In genomic region chr12:76586764-76587395, GRCh38 we compare ENCODE assay signal across 8 cellular contexts. TPM values are rescaled to one million over a fixed set of nuclear protein-coding genes. Genes with fewer than 3 reads are reported as not detected.
DNase-seq lines count a peak whose midpoint lies in the region; ATAC-seq, FAIRE-seq and TF ChIP-seq lines count a peak whose summit lies in the region.

No MANE protein-coding gene starts in this region.

- POLR2A ChIA-PET in K562 (lab: Yijun Ruan, JAX) = interaction anchor here (0.8 to 1.3 kb wide), 2 partner anchors 37 to 176 kb away, joined by 3 to 4 read pairs; no protein-coding TSS in a partner anchor

- H3K4me2 ChIP-seq in OCI-LY3 (ENCODE audit: low read length) (no peak overlapping the region), K562 (ENCODE audit: insufficient read depth, low read length) (no peak overlapping the region)

- ATAC-seq in HG02798 (IDR thresholded peaks at IDR 0.05; ENCODE audit: poor library complexity, unreplicated experiment) (peak; percentile 74), K562 (peak; percentile 86), GM18907 (IDR thresholded peaks at IDR 0.05; ENCODE audit: unreplicated experiment) (no peak)

- no peak for TF ChIP-seq POLR2A in K562 (conservative IDR thresholded peaks at IDR 0.05)

- peak; percentile 85 to 88 for TF ChIP-seq RAD21 in K562 (CRISPR knock-in tag; conservative IDR thresholded peaks at IDR 0.05 in 1 of 2, IDR thresholded peaks at IDR 0.05 in 1 of 2)

- FAIRE-seq in K562 (lab: Jason Lieb, UNC) = peak; percentile 79

- no peak overlapping the region for H2AFZ ChIP-seq in OCI-LY3 (ENCODE audit: low read depth, low read length)
- no peak overlapping the region for H2AFZ ChIP-seq in K562 (ENCODE audit: low read depth, low read length)

- peak; percentile 78 for TF ChIP-seq CTCF in OCI-LY3 (IDR thresholded peaks at IDR 0.05; ENCODE audit: low read depth, low read length)
- peak; percentile 47 to 83 (median 58); a peak in 4 of 6 replicates for TF ChIP-seq CTCF in K562 (IDR thresholded peaks at IDR 0.05 in 2 of 3, conservative IDR thresholded peaks at IDR 0.05 in 1 of 3; ENCODE audit: insufficient read depth in 2 of 3, low read depth in 1 of 3, low read length in 3 of 3)

- in situ Hi-C loops in K562 (cut with MboI) = no loop called here

- CTCF ChIA-PET in K562 (lab: Yijun Ruan, JAX; ENCODE audit: low intra/inter-chr PET ratio) = interaction anchor here (0.8 kb wide), 1 partner anchor 204 kb away, joined by 3 read pairs; no protein-coding TSS in a partner anchor

- H3K9me1 ChIP-seq in K562 (ENCODE audit: control insufficient read depth, insufficient read depth, low read length) = no peaks in the 10 kb centered on the region

- no TSS peak for BruUV-seq in K562 (replicated peaks; lab: Mats Ljungman, UMichigan)

- no peak for TF ChIP-seq EP300 in K562 (IDR thresholded peaks at IDR 0.05; ENCODE audit: low read length)

- H3K9me3 ChIP-seq in OCI-LY3 (ENCODE audit: insufficient read depth, low read length) (no peaks in the 10 kb centered on the region), K562 (replicated peaks; ENCODE audit: control insufficient read depth, insufficient read depth, low read depth, low read length) (no peaks in the 10 kb centered on the region)

- 8% methylated on average over 3 of the region's 3 CpGs for WGBS in K562 (ENCODE audit: insufficient coverage, low coverage, missing lambda C conversion rate)

- intact Hi-C loops in K562 (cut with micrococcal nuclease) = loop anchor here (1.0 to 5.0 kb wide), 4 partner anchors 115 to 545 kb away; partner anchors contain the start of gene BBS10

- no peaks in the 10 kb centered on the region for H3K27me3 ChIP-seq in OCI-LY3 (ENCODE audit: low read depth, low read length)
- H3K27me3 ChIP-seq in K562 (ENCODE audit: control insufficient read depth in 2 of 2, insufficient read depth in 2 of 2, low read length in 2 of 2) = no peaks in the 10 kb centered on the region

- H3K79me2 ChIP-seq in OCI-LY3 (ENCODE audit: low read length) (no peaks in the 10 kb centered on the region), K562 (ENCODE audit: control insufficient read depth, insufficient read depth, low read length) (no peaks in the 10 kb centered on the region)

- peak; percentile 26 for DNase-seq in stimulated activated CD4-positive, alpha-beta T cell treated with anti-CD3 and anti-CD28 coated beads, Interleukin-15, amount 100 ng/mL, for 24 hours
- DNase-seq in stimulated activated CD4-positive, alpha-beta T cell treated with anti-CD3 and anti-CD28 coated beads, Interleukin-4, amount 100 ng/mL, for 4 hours = no peak
- DNase-seq in K562 (ENCODE audit: extremely low read depth in 1 of 4, low spot score in 3 of 4) (peak; percentile 17 to 70 (median 20)), kidney glomerular epithelial cell (lab: John Stamatoyannopoulos, UW) (peak; percentile 39), stromal cell of bone marrow (ENCODE audit: low read depth) (peak; percentile 48)

- peaks cover 21% of the 10 kb centered on the region for H3K4me1 ChIP-seq in OCI-LY3 (ENCODE audit: low read length)
- no peaks in the 10 kb centered on the region; a peak in 1 of 5 replicates for H3K4me1 ChIP-seq in K562 (replicated peaks in 1 of 2; ENCODE audit: control insufficient read depth in 2 of 2, insufficient read depth in 2 of 2, low read length in 2 of 2)

- H3K27ac ChIP-seq in OCI-LY3 (ENCODE audit: low read length) = no peak overlapping the region
- no peak overlapping the region for H3K27ac ChIP-seq in K562 (ENCODE audit: extremely low read depth, low read depth, low read length)

- H3K4me3 ChIP-seq in OCI-LY3 (ENCODE audit: low read length) = no peak overlapping the region
- no peak overlapping the region for H3K4me3 ChIP-seq in K562

- no peaks in the 10 kb centered on the region for H3K36me3 ChIP-seq in OCI-LY3 (replicated peaks; ENCODE audit: low read depth, low read length)
- H3K36me3 ChIP-seq in K562 (ENCODE audit: control insufficient read depth, insufficient read depth, low read length) = no peaks in the 10 kb centered on the region

- H3K9ac ChIP-seq in OCI-LY3 (ENCODE audit: low read length) (no peak overlapping the region), K562 (ENCODE audit: insufficient read depth in 1 of 2, low read depth in 2 of 2, low read length in 2 of 2) (no peak overlapping the region)

- no peaks in the 10 kb centered on the region for H4K20me1 ChIP-seq in OCI-LY3 (ENCODE audit: insufficient read depth, low read length)
- no peaks in the 10 kb centered on the region for H4K20me1 ChIP-seq in K562 (replicated peaks; ENCODE audit: control insufficient read depth, insufficient read depth, low read length)

TF ChIP-seq in K562, 482 proteins besides CTCF, POLR2A, EP300 and RAD21:
- TF ChIP-seq BDP1 (IDR thresholded peaks at IDR 0.05; ENCODE audit: insufficient read depth, insufficient read length) (no peak), SMAD1 (IDR thresholded peaks at IDR 0.05; ENCODE audit: low read depth, low read length, partially characterized antibody) (no peak), NONO (IDR thresholded peaks at IDR 0.05; ENCODE audit: low read depth in 2 of 2, low read length in 1 of 2) (no peak), ARID3A (IDR thresholded peaks at IDR 0.05; ENCODE audit: borderline replicate concordance, low read depth, low read length) (0 out of 2 replicates have a peak, but pooled peaks have one; percentile 33), KLF16 (IDR thresholded peaks at IDR 0.05) (0 out of 2 replicates have a peak, but pooled peaks have one; percentile 23), SMC3 (conservative IDR thresholded peaks at IDR 0.05; ENCODE audit: insufficient read depth, low read depth, low read length) (peak; percentile 48; the same call in 1 of the 2 replicates), GATA2 (CRISPR knock-in tag; IDR thresholded peaks at IDR 0.05) (peak; percentile 54), DEAF1 (CRISPR knock-in tag; IDR thresholded peaks at IDR 0.05) (peak; percentile 77), ZFP30 (CRISPR knock-in tag; IDR thresholded peaks at IDR 0.05; ENCODE audit: borderline replicate concordance) (no peak)
TF ChIP-seq in K562: peak in this region for 5.

RNA-seq across cellular contexts. Expression of gene OSBPL8, which starts 27.3 kb away (rescaled TPM):
- total RNA-seq in K562 (2011; cell fraction: chromatin; rRNA removed; ENCODE audit: low replicate concordance) = 52.8 and 159 TPM in 2 replicates
- total RNA-seq in K562 (2011; cell fraction: nucleolus; rRNA removed) = 43.4 and 53.4 TPM in 2 replicates
- total RNA-seq in K562 (2011; cell fraction: nucleoplasm; rRNA removed) = 46.3 and 48.5 TPM in 2 replicates
- 28.3 and 32.1 TPM in 2 replicates for total RNA-seq in K562 (2014; rRNA removed)
- total RNA-seq in K562 (2014; rRNA removed; fragmentation: Illumina TruSeq; extraction: Trizol) = 81.0 and 94.9 TPM in 2 replicates
- total RNA-seq in K562 (2015; rRNA removed; fragmentation: Illumina TruSeq; extraction: Trizol) = 70.2 and 78.3 TPM in 2 replicates
- total RNA-seq in K562 (2021) = 82.7 and 88.6 TPM in 2 replicates
- polyA plus RNA-seq in K562 (2011; rRNA removed) = 34.2 and 52.7 TPM in 2 replicates
- 15.3 and 41.1 TPM in 2 replicates for polyA plus RNA-seq in K562 (2011; cell fraction: cytosol; rRNA removed)
- 19.3 and 21.6 TPM in 2 replicates for polyA plus RNA-seq in K562 (2011; cell fraction: nucleus; rRNA removed)
- 28.9 and 29.0 TPM in 2 replicates for polyA plus RNA-seq in K562 (2012)
- polyA plus RNA-seq in K562 (2014; fragmentation: Illumina TruSeq; extraction: Trizol) = 36.2 and 42.8 TPM in 2 replicates
- 10 to 100 TPM; 17.4 to 19.9 TPM for polyA plus RNA-seq in K562 (2014; fragmentation: Nextera tagmentation; extraction: Ambion mirVana)
- 25.6 and 31.4 TPM in 2 replicates for polyA plus RNA-seq in K562 (2014; rRNA removed)
- 334 and 360 TPM in 2 replicates for polyA minus RNA-seq in K562 (2011; rRNA and poly(A)+ RNA removed)
- 66.7 and 80.0 TPM in 2 replicates for polyA minus RNA-seq in K562 (2011; cell fraction: cytosol; rRNA and poly(A)+ RNA removed)
- polyA minus RNA-seq in K562 (2011; cell fraction: nucleus; rRNA and poly(A)+ RNA removed) = 73.6 and 124 TPM in 2 replicates

Comparison
In these comparisons a context has a peak if more than half of its experiments do, and no peak if none do; other contexts are left out.
1. DNase-seq: peak in stimulated activated CD4-positive, alpha-beta T cell treated with anti-CD3 and anti-CD28 coated beads, Interleukin-15, amount 100 ng/mL, for 24 hours (single experiment), K562 (4 of 4), kidney glomerular epithelial cell (single experiment) and stromal cell of bone marrow (single experiment); none in stimulated activated CD4-positive, alpha-beta T cell treated with anti-CD3 and anti-CD28 coated beads, Interleukin-4, amount 100 ng/mL, for 4 hours (0 of 2).